21 cellular contexts compared by ENCODE assay signal in the genomic region with DNA sequence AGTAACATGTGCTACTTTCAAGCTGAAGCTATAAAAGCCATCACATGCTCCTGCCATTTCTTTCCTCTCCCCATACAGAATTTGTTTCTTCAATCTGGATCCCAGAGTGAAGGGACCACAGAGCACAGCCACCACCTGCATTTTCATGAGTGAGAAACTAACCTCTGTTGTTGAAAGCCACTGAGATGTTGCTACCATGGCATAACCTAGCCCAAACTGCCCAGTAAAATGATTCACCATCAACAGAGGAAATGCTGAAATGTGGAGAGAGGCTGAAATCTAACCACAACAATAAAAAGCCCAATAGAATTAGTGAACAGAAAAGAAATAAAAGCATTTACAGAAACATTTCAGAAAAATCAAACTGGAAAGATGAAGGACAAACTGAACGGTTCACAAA.
DNase-seq lines count a peak whose midpoint lies in the region; ATAC-seq and TF ChIP-seq lines count a peak whose summit lies in the region.
"Had no signal": no experiment of that assay in that cellular context is flagged by ENCODE, and none has a peak within 500 bp of the region (broad histone marks: within the 10 kb centered on the region; RNA-seq: fewer than 3 reads in every experiment).

No MANE protein-coding gene starts in this region.

- no peaks in the 10 kb centered on the region for H3K9me3 Mint-ChIP-seq in WTC11
- H3K9me3 Mint-ChIP-seq: CD4-positive, alpha-beta T cell; H9 had no signal

- CTCF ChIA-PET in WTC11 (lab: Charles Lee): no interaction called here

- no peak for TF ChIP-seq CTCF in WTC11 (IDR thresholded peaks at IDR 0.05)

- H3K27ac Mint-ChIP-seq in WTC11: no peak overlapping the region
- H3K27ac Mint-ChIP-seq: CD4-positive, alpha-beta T cell; H9 had no signal

- H3K4me1 Mint-ChIP-seq in WTC11: no peaks in the 10 kb centered on the region
- H3K4me1 Mint-ChIP-seq: H9 had no signal

- ATAC-seq in WTC11: no peak
- no peak for ATAC-seq in GM19035 (IDR thresholded peaks at IDR 0.05; ENCODE audit: unreplicated experiment)

- no peak overlapping the region for H3K4me3 Mint-ChIP-seq in WTC11
- H3K4me3 Mint-ChIP-seq: CD4-positive, alpha-beta T cell; H9 had no signal

- POLR2A ChIA-PET in WTC11 (lab: Charles Lee): no interaction called here

- H3K36me3 Mint-ChIP-seq in WTC11: no peaks in the 10 kb centered on the region

- H3K27me3 Mint-ChIP-seq in WTC11 (ENCODE audit: low read depth): peaks cover 3% of the 10 kb centered on the region; the same call in 1 of the 2 replicates

- DNase-seq in A172 (ENCODE audit: low spot score) (peak; percentile 18), EL (peak; percentile 34), M059J (ENCODE audit: low read depth) (peak; percentile 17), fibroblast of gingiva (ENCODE audit: low read depth) (peak; percentile 2), islet precursor cell (no peak), DMS153 treated with DMSO at 0.1 percent for 48 hours (lab: John Stamatoyannopoulos, UW; ENCODE audit: unreplicated experiment) (no peak), WTC11 (ENCODE audit: low spot score) (no peak)
- DNase-seq: Caco-2; CD4-positive, alpha-beta T cell; DMS 273 treated with DMSO at 0.1 percent for 48 hours; GDM1; H9; KBM-7; NCI-H1105; NCI-H2029 treated with DMSO at 0.1 percent for 48 hours; NCI-H226; NCI-H510A treated with DMSO at 0.1 percent for 48 hours; NCI-H748 treated with DMSO at 0.1 percent for 48 hours; NK-92 treated with Interleukin-12 subunit alpha and Interleukin-12 subunit beta, amount 100 ng/mL, for 24 hours; SHP77 treated with DMSO at 0.1 percent for 48 hours had no signal

TF ChIP-seq in WTC11, 78 proteins besides CTCF, POLR2A, EP300 and RAD21:
- TF ChIP-seq, protein P1, sequence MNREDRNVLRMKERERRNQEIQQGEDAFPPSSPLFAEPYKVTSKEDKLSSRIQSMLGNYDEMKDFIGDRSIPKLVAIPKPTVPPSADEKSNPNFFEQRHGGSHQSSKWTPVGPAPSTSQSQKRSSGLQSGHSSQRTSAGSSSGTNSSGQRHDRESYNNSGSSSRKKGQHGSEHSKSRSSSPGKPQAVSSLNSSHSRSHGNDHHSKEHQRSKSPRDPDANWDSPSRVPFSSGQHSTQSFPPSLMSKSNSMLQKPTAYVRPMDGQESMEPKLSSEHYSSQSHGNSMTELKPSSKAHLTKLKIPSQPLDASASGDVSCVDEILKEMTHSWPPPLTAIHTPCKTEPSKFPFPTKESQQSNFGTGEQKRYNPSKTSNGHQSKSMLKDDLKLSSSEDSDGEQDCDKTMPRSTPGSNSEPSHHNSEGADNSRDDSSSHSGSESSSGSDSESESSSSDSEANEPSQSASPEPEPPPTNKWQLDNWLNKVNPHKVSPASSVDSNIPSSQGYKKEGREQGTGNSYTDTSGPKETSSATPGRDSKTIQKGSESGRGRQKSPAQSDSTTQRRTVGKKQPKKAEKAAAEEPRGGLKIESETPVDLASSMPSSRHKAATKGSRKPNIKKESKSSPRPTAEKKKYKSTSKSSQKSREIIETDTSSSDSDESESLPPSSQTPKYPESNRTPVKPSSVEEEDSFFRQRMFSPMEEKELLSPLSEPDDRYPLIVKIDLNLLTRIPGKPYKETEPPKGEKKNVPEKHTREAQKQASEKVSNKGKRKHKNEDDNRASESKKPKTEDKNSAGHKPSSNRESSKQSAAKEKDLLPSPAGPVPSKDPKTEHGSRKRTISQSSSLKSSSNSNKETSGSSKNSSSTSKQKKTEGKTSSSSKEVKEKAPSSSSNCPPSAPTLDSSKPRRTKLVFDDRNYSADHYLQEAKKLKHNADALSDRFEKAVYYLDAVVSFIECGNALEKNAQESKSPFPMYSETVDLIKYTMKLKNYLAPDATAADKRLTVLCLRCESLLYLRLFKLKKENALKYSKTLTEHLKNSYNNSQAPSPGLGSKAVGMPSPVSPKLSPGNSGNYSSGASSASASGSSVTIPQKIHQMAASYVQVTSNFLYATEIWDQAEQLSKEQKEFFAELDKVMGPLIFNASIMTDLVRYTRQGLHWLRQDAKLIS (CRISPR knock-in tag; IDR thresholded peaks at IDR 0.05; ENCODE audit: borderline replicate concordance): no peak
- TF ChIP-seq HMGA2 (CRISPR knock-in tag; IDR thresholded peaks at IDR 0.05): no peak
- no peak for TF ChIP-seq RORB (CRISPR knock-in tag; IDR thresholded peaks at IDR 0.05)
- TF ChIP-seq ZNF317 (CRISPR knock-in tag; IDR thresholded peaks at IDR 0.05; ENCODE audit: borderline replicate concordance, low read depth): no peak
- no peak for TF ChIP-seq ZNF671 (CRISPR knock-in tag; IDR thresholded peaks at IDR 0.05)
- TF ChIP-seq FOXP1 (CRISPR knock-in tag; IDR thresholded peaks at IDR 0.05; ENCODE audit: borderline replicate concordance): no peak
- no peak for TF ChIP-seq CDX4 (CRISPR knock-in tag; IDR thresholded peaks at IDR 0.05; ENCODE audit: borderline replicate concordance)
- no peak for TF ChIP-seq MYBL2 (CRISPR knock-in tag; IDR thresholded peaks at IDR 0.05)
- TF ChIP-seq CREB1 (CRISPR knock-in tag; IDR thresholded peaks at IDR 0.05): no peak
- no peak for TF ChIP-seq FOXJ3 (CRISPR knock-in tag; IDR thresholded peaks at IDR 0.05; ENCODE audit: borderline replicate concordance)
- no peak for TF ChIP-seq PRDM15 (CRISPR knock-in tag; IDR thresholded peaks at IDR 0.05)

Comparison
In these comparisons a context has a peak if more than half of its experiments do, and no peak if none do; other contexts are left out.
1. DNase-seq: peak in A172 (single experiment), EL (single experiment), M059J (single experiment) and fibroblast of gingiva (single experiment); none in islet precursor cell (single experiment), DMS153 treated with DMSO at 0.1 percent for 48 hours (single experiment) and WTC11 (single experiment).